8 cellular contexts compared by ENCODE assay signal in the genomic region with DNA sequence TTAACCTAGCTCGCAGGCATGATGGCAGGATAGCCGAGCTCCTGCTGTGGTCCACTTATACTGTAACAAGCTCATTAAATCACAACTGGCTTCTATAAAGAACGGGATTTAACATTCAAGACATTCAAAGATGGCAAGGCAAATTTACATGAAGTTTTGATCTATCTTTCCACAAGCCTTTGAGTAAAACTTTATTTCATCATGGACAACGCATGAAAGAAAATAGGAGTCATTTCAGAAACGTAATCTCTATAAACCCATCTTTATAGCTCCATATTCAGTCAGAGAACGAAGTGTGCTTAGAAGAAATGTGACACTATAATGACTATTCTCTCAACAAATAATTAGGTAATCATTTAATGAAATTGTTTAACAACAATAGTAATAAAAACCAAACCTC. TPM values are rescaled to one million over a fixed set of nuclear protein-coding genes. Genes with fewer than 3 reads are reported as not detected.
DNase-seq lines count a peak whose midpoint lies in the region; ATAC-seq and TF ChIP-seq lines count a peak whose summit lies in the region.

No MANE protein-coding gene starts in this region.

- H3K9me3 Mint-ChIP-seq in activated naive CD4-positive, alpha-beta T cell treated with anti-CD3 and anti-CD28 coated beads, Interleukin-2, amount 50 U/mL, for 24 hours: no peaks in the 10 kb centered on the region

- peaks cover 8% of the 10 kb centered on the region for H3K36me3 ChIP-seq in adipocyte (ENCODE audit: control insufficient read depth, insufficient read depth, low read length, severe bottlenecking)
- H3K36me3 ChIP-seq in right lobe of liver: peaks cover 0 to 8% (median 4%) of the 10 kb centered on the region in 4 donors
- peaks cover 14% of the 10 kb centered on the region for H3K36me3 ChIP-seq in upper lobe of right lung

- intact Hi-C loops in right lobe of liver (cut with DNase I) (no loop called here), upper lobe of right lung (cut with DNase I) (no loop called here)

- H3K4me1 Mint-ChIP-seq in activated naive CD4-positive, alpha-beta T cell treated with anti-CD3 and anti-CD28 coated beads, Interleukin-2, amount 50 U/mL, for 24 hours: peaks cover 39% of the 10 kb centered on the region

- peaks cover 3% of the 10 kb centered on the region for H3K36me3 Mint-ChIP-seq in activated naive CD4-positive, alpha-beta T cell treated with anti-CD3 and anti-CD28 coated beads, Interleukin-2, amount 50 U/mL, for 24 hours

- H3K4me3 Mint-ChIP-seq in activated naive CD4-positive, alpha-beta T cell treated with anti-CD3 and anti-CD28 coated beads, Interleukin-2, amount 50 U/mL, for 24 hours: peak overlapping the region; percentile 93

- peaks cover 16% of the 10 kb centered on the region for H3K4me1 ChIP-seq in adipocyte (ENCODE audit: control insufficient read depth, insufficient read depth, low read length)
- peaks cover 0 to 15% (median 3%) of the 10 kb centered on the region in 4 donors for H3K4me1 ChIP-seq in right lobe of liver
- H3K4me1 ChIP-seq in upper lobe of right lung: peaks cover 22% of the 10 kb centered on the region

- TF ChIP-seq POLR2A in right lobe of liver (IDR thresholded peaks at IDR 0.05): no peak

- DNase-seq in activated naive CD4-positive, alpha-beta T cell treated with Interleukin-2 at 50 U/mL for 16 hours: no peak
- peak; percentile 38 for DNase-seq in adipocyte (ENCODE audit: low read depth)
- DNase-seq in right lobe of liver: no peak
- DNase-seq in upper lobe of right lung: no peak
- no peak for DNase-seq in GM19238 (ENCODE audit: insufficient read length, low spot score)
- DNase-seq in NOMO-1 treated with DMSO at 0.1 percent for 48 hours (lab: John Stamatoyannopoulos, UW; ENCODE audit: unreplicated experiment): no peak

- H3K27me3 Mint-ChIP-seq in activated naive CD4-positive, alpha-beta T cell treated with anti-CD3 and anti-CD28 coated beads, Interleukin-2, amount 50 U/mL, for 24 hours: no peaks in the 10 kb centered on the region

- H3K9me3 ChIP-seq in adipocyte (ENCODE audit: control insufficient read depth, low read length): no peaks in the 10 kb centered on the region
- H3K9me3 ChIP-seq in right lobe of liver: no peaks in the 10 kb centered on the region
- no peaks in the 10 kb centered on the region for H3K9me3 ChIP-seq in upper lobe of right lung

- 4% methylated on average over 6 of the region's 6 CpGs for WGBS in right lobe of liver (ENCODE audit: insufficient coverage, low coverage, low lambda C conversion rate, missing lambda C conversion rate)

- H3K27me3 ChIP-seq in adipocyte (replicated peaks; ENCODE audit: control insufficient read depth, insufficient read depth, low read length) (no peaks in the 10 kb centered on the region), right lobe of liver (no peaks in the 10 kb centered on the region), upper lobe of right lung (no peaks in the 10 kb centered on the region)

- H3K9ac ChIP-seq in adipocyte (ENCODE audit: low read length): peak overlapping the region; percentile 100

- TF ChIP-seq CTCF in right lobe of liver (IDR thresholded peaks at IDR 0.05) (no peak), upper lobe of right lung (IDR thresholded peaks at IDR 0.05) (no peak)

- H3K27ac ChIP-seq in right lobe of liver (peak overlapping the region; percentile 97 to 99 (median 98)), upper lobe of right lung (peak overlapping the region; percentile 99)

- ATAC-seq in right lobe of liver (no peak), upper lobe of right lung (no peak), GM18861 (IDR thresholded peaks at IDR 0.05; ENCODE audit: unreplicated experiment) (no peak)

- H3K4me3 ChIP-seq in adipocyte (ENCODE audit: low read length) (peak overlapping the region; percentile 99), right lobe of liver (peak overlapping the region; percentile 99 to 100 (median 100)), upper lobe of right lung (peak overlapping the region; percentile 100)

- peak overlapping the region; percentile 81 for H3K27ac Mint-ChIP-seq in activated naive CD4-positive, alpha-beta T cell treated with anti-CD3 and anti-CD28 coated beads, Interleukin-2, amount 50 U/mL, for 24 hours

RNA-seq across cellular contexts. Expression of a gene that starts 1.4 kb away (rescaled TPM):
- total RNA-seq in right lobe of liver: 100 to 1,000 TPM in 5 of 6 experiments, 10 to 100 TPM in 1; 94.4 to 244 (median 190) TPM
- 215 TPM for total RNA-seq in upper lobe of right lung
